Comparison of ENCODE assay signal across 8 cellular contexts in the genomic region with DNA sequence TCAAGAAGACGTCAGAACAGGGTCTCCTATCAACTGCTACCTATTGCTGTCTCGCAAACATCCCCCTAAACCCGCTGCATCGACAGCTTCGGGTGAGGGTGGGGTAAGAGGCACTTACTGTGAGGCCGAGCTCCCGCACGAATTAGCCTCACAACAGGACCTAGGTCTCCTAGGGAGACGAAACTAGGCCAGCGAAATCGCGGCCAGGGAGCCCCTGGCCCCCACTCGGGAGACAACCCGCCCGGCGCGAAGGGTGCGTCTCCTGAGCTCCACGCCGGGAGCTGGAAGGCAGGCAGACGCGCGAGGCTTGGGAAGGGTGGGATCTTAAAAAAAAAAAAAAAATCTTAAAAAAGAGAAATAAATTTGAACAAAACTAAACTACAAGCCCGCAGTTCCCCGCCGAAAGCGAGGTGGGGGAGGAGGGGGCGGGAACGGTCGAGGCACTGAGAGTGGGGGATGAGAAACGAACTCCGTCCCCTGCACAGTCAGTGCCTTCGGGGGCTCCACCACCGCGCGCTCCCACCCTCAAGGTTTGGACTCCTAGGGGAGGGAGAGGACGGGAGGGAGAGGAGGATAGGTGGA. TPM values are rescaled to one million over a fixed set of nuclear protein-coding genes. Genes with fewer than 3 reads are reported as not detected.
DNase-seq lines count a peak whose midpoint lies in the region; ATAC-seq, FAIRE-seq and TF ChIP-seq lines count a peak whose summit lies in the region.

No MANE protein-coding gene starts in this region.

- H3K36me3 ChIP-seq in ovary, result no peaks in the 10 kb centered on the region

- peaks cover 10% of the 10 kb centered on the region for H3K4me1 Mint-ChIP-seq in activated naive CD4-positive, alpha-beta T cell treated with anti-CD3 and anti-CD28 coated beads for 36 hours (ENCODE audit: low read depth)

- intact Hi-C loops in left cardiac atrium (cut with DNase I), result loop anchor here (2.0 to 5.0 kb wide), 2 partner anchors 24 to 35 kb away; a partner anchor contains a TSS
- intact Hi-C loops in ovary (cut with DNase I), result loop anchor here in 1 of 4 donors (10.0 kb wide), 1 partner anchor 902 kb away; no protein-coding TSS in a partner anchor
- intact Hi-C loops in activated naive CD4-positive, alpha-beta T cell treated with anti-CD3 and anti-CD28 coated beads for 36 hours (cut with micrococcal nuclease), result no loop called here

- ATAC-seq in A549 (no peak), left cardiac atrium (peak; percentile 7 to 12), HG03108 (IDR thresholded peaks at IDR 0.05; ENCODE audit: unreplicated experiment) (no peak)

- TF ChIP-seq POLR2A in A549 (IDR thresholded peaks at IDR 0.05; ENCODE audit: low read length) (no peak), ovary (IDR thresholded peaks at IDR 0.05) (no peak)

- TF ChIP-seq CTCF in A549 (IDR thresholded peaks at IDR 0.05) (no peak), ovary (IDR thresholded peaks at IDR 0.05) (no peak)

- no peak overlapping the region for H3K27ac Mint-ChIP-seq in activated naive CD4-positive, alpha-beta T cell treated with anti-CD3 and anti-CD28 coated beads for 36 hours

- no peak for TF ChIP-seq EP300 in A549 (IDR thresholded peaks at IDR 0.05)
- no peak for TF ChIP-seq EP300 in ovary (IDR thresholded peaks at IDR 0.05)

- peak overlapping the region; percentile 80 for H3K4me2 ChIP-seq in A549

- H3K4me1 ChIP-seq in A549, result peaks cover 10% of the 10 kb centered on the region; the same call in 1 of the 3 replicates
- peaks cover 2% of the 10 kb centered on the region for H3K4me1 ChIP-seq in ovary (ENCODE audit: insufficient read depth)

- no peak for DNase-seq in A549 (ENCODE audit: low read depth in 1 of 2, low spot score in 1 of 2)
- DNase-seq in left cardiac atrium, result peak; percentile 44
- DNase-seq in ovary, result peak in 3 of 5 donors; percentile 22 to 37 (median 33)
- DNase-seq in activated naive CD4-positive, alpha-beta T cell treated with anti-CD3 and anti-CD28 coated beads for 36 hours, result no peak
- no peak for DNase-seq in mesenteric fat pad (ENCODE audit: low spot score)
- no peak for DNase-seq in occipital lobe (lab: John Stamatoyannopoulos, UW)

- no peaks in the 10 kb centered on the region for H3K36me3 Mint-ChIP-seq in activated naive CD4-positive, alpha-beta T cell treated with anti-CD3 and anti-CD28 coated beads for 36 hours (ENCODE audit: low read depth)

- H3K9me3 Mint-ChIP-seq in activated naive CD4-positive, alpha-beta T cell treated with anti-CD3 and anti-CD28 coated beads for 36 hours, result no peaks in the 10 kb centered on the region

- TF ChIP-seq RAD21 in A549 (conservative IDR thresholded peaks at IDR 0.05 in 1 of 2, IDR thresholded peaks at IDR 0.05 in 1 of 2), result no peak

- no peaks in the 10 kb centered on the region for H3K9me3 ChIP-seq in A549
- H3K9me3 ChIP-seq in ovary, result no peaks in the 10 kb centered on the region

- WGBS in A549 (ENCODE audit: missing lambda C conversion rate), result 69% methylated on average over 37 of the region's 37 CpGs
- WGBS in ovary, 3 donors, result 6 to 7% (median 6%) methylated on average over 37 of the region's 37 CpGs

- H3K4me3 Mint-ChIP-seq in activated naive CD4-positive, alpha-beta T cell treated with anti-CD3 and anti-CD28 coated beads for 36 hours, result no peak overlapping the region

- no peak for FAIRE-seq in A549 (lab: Jason Lieb, UNC)

- H3K27me3 Mint-ChIP-seq in activated naive CD4-positive, alpha-beta T cell treated with anti-CD3 and anti-CD28 coated beads for 36 hours (ENCODE audit: low read depth), result peaks cover 66% of the 10 kb centered on the region

- peak overlapping the region; percentile 55 for H3K4me3 ChIP-seq in A549
- H3K4me3 ChIP-seq in ovary, result peak overlapping the region; percentile 47

- H3K27me3 ChIP-seq in ovary, result no peaks in the 10 kb centered on the region

- H3K27ac ChIP-seq in A549, result peak overlapping the region; percentile 59 to 83; a peak in 5 of 6 replicates
- H3K27ac ChIP-seq in angular gyrus (ENCODE audit: low read depth, low read length), result peak overlapping the region; percentile 53
- H3K27ac ChIP-seq in ovary, result peak overlapping the region; percentile 11 to 50

- CTCF ChIA-PET in A549 (lab: Yijun Ruan, JAX), result interaction anchor here (0.7 to 2.5 kb wide), 17 partner anchors 9 to 1412 kb away, joined by 3 to 12 read pairs (median 5); no protein-coding TSS in a partner anchor
- CTCF ChIA-PET in activated naive CD4-positive, alpha-beta T cell treated with anti-CD3 and anti-CD28 coated beads for 36 hours (lab: Charles Lee), result interaction anchor here (1.3 kb wide), 1 partner anchor 35 kb away, joined by 4 read pairs; no protein-coding TSS in a partner anchor

- POLR2A ChIA-PET in A549 (lab: Yijun Ruan, JAX), result interaction anchor here (1.4 to 2.9 kb wide), 5 partner anchors 20 to 32 kb away, joined by 3 to 11 read pairs (median 6); a partner anchor contains a TSS

TF ChIP-seq in A549, 52 proteins besides CTCF, POLR2A, EP300 and RAD21 (continues in another document):
- TF ChIP-seq, protein P1, sequence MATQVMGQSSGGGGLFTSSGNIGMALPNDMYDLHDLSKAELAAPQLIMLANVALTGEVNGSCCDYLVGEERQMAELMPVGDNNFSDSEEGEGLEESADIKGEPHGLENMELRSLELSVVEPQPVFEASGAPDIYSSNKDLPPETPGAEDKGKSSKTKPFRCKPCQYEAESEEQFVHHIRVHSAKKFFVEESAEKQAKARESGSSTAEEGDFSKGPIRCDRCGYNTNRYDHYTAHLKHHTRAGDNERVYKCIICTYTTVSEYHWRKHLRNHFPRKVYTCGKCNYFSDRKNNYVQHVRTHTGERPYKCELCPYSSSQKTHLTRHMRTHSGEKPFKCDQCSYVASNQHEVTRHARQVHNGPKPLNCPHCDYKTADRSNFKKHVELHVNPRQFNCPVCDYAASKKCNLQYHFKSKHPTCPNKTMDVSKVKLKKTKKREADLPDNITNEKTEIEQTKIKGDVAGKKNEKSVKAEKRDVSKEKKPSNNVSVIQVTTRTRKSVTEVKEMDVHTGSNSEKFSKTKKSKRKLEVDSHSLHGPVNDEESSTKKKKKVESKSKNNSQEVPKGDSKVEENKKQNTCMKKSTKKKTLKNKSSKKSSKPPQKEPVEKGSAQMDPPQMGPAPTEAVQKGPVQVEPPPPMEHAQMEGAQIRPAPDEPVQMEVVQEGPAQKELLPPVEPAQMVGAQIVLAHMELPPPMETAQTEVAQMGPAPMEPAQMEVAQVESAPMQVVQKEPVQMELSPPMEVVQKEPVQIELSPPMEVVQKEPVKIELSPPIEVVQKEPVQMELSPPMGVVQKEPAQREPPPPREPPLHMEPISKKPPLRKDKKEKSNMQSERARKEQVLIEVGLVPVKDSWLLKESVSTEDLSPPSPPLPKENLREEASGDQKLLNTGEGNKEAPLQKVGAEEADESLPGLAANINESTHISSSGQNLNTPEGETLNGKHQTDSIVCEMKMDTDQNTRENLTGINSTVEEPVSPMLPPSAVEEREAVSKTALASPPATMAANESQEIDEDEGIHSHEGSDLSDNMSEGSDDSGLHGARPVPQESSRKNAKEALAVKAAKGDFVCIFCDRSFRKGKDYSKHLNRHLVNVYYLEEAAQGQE (IDR thresholded peaks at IDR 0.05), result no peak
- TF ChIP-seq RNF2 (IDR thresholded peaks at IDR 0.05; ENCODE audit: borderline replicate concordance, low read depth) (no peak), CHD2 (IDR thresholded peaks at IDR 0.05; ENCODE audit: low read length, partially characterized antibody) (no peak), HOXA7 (CRISPR knock-in tag; IDR thresholded peaks at IDR 0.05) (no peak), CBX8 (IDR thresholded peaks at IDR 0.05) (no peak), CBX2 (IDR thresholded peaks at IDR 0.05; ENCODE audit: borderline replicate concordance, low read depth) (no peak), TP53 (CRISPR knock-in tag; IDR thresholded peaks at IDR 0.05) (no peak), ZC3H11A (IDR thresholded peaks at IDR 0.05) (no peak), MYC (IDR thresholded peaks at IDR 0.05; ENCODE audit: borderline replicate concordance, low read length) (no peak), NFE2L2 (conservative IDR thresholded peaks at IDR 0.05; ENCODE audit: low read length) (no peak), RFX5 (IDR thresholded peaks at IDR 0.05) (no peak), JUNB (IDR thresholded peaks at IDR 0.05) (no peak), MAZ (IDR thresholded peaks at IDR 0.05; ENCODE audit: borderline replicate concordance, low read depth, low read length) (no peak), MAFK (IDR thresholded peaks at IDR 0.05; ENCODE audit: partially characterized antibody) (no peak)
- TF ChIP-seq, protein P2, sequence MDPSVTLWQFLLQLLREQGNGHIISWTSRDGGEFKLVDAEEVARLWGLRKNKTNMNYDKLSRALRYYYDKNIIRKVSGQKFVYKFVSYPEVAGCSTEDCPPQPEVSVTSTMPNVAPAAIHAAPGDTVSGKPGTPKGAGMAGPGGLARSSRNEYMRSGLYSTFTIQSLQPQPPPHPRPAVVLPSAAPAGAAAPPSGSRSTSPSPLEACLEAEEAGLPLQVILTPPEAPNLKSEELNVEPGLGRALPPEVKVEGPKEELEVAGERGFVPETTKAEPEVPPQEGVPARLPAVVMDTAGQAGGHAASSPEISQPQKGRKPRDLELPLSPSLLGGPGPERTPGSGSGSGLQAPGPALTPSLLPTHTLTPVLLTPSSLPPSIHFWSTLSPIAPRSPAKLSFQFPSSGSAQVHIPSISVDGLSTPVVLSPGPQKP (IDR thresholded peaks at IDR 0.05; ENCODE audit: low read depth, low read length), result no peak
- TF ChIP-seq, protein P3, sequence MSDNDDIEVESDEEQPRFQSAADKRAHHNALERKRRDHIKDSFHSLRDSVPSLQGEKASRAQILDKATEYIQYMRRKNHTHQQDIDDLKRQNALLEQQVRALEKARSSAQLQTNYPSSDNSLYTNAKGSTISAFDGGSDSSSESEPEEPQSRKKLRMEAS (IDR thresholded peaks at IDR 0.05), result no peak

RNA-seq across cellular contexts. Expression of a gene that starts 33.0 kb away (rescaled TPM):
- polyA plus RNA-seq in A549 (2011; rRNA removed) (21.7 and 27.1 TPM in 2 replicates), A549 (2017; fragmentation: RNase III; extraction: RNeasy Plus Mini Kit Qiagen cat#74134 plus additional on column Dnase treatment) (10.7 to 13.2 TPM (median 12.0 TPM) in 3 replicates), ovary (10 to 100 TPM in 1 of 2 donors, 1 to 10 TPM in 1; 8.7 to 32.9 TPM)
- 7.4 and 8.2 TPM in 2 replicates for polyA plus RNA-seq in A549 (2012; cell fraction: cytosol; rRNA removed)
- polyA plus RNA-seq in A549 (2012; cell fraction: nucleus; rRNA removed), result 7.4 and 11.4 TPM in 2 replicates
- 59.3 and 63.6 TPM in 2 replicates for polyA minus RNA-seq in A549 (2011; rRNA and poly(A)+ RNA removed)
- total RNA-seq in left cardiac atrium (100 to 1,000 TPM; 110 to 118 TPM), ovary (100 to 1,000 TPM in 1 of 7 donors, 10 to 100 TPM in 6; 40.3 to 111 (median 67.6) TPM), mesenteric fat pad (143 TPM), occipital lobe (159 TPM)
- total RNA-seq in activated naive CD4-positive, alpha-beta T cell treated with anti-CD3 and anti-CD28 coated beads for 36 hours, result not detected

Comparison
In these comparisons a context has a peak if more than half of its experiments do, and no peak if none do; other contexts are left out.
1. ATAC-seq: peak in left cardiac atrium (2 of 2); none in A549 (0 of 2) and HG03108 (single experiment).
2. DNase-seq: peak in left cardiac atrium (single experiment) and ovary (3 of 5); none in A549 (0 of 2), activated naive CD4-positive, alpha-beta T cell treated with anti-CD3 and anti-CD28 coated beads for 36 hours (single experiment), mesenteric fat pad (single experiment) and occipital lobe (single experiment).
3. RNA of a gene that starts 33.0 kb away (total RNA-seq): 159 TPM in occipital lobe (single experiment), 143 TPM in mesenteric fat pad (single experiment), 110 to 118 TPM in left cardiac atrium and 40.3 to 111 TPM in ovary; not detected in activated naive CD4-positive, alpha-beta T cell treated with anti-CD3 and anti-CD28 coated beads for 36 hours; every median in the first group is over 10 times any median in the second.
4. Peak in every context shown above with its lines, with median percentiles within 50 percentile points of each other: H3K27ac ChIP-seq.